Comparison of ENCODE assay signal across 8 cellular contexts in the genomic region with DNA sequence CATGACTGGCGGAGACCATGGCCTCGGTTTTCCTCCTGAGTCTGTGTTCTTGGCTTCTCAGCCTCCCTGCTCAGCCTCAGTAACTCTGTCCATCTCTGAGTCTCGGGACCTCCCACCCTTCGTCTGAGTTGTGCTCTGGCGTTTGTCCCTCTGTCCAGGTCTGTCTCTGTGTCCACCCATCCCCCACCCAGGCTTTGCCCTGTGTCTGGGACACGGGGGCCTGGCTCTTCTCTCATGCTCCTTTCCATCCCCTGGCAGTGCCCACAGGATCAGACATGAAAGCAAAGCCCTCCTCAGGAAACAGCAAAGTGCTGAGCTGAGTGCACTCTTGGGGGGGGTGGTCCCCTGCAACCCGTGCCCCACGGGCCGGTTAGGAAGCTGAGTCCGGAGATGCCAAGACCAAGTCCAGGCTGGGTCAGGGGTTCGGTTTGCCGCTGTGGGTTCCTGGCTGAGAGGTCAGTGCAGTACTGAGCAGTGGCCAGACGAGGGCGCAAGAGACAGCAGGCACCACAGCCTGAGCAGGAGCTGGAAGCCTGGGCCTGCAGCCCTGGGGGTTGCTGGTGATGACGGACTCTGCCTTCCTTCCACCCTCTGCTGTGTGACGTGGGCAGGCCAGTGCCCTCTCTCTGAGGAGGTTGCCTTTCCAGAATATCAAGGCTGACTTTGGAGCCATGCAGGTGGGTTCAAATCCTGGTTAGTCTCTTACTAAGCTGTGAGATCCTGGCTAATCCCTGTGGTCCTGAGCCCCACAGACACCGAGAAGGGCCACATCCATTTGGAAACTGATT. TPM values are rescaled to one million over a fixed set of nuclear protein-coding genes. Genes with fewer than 3 reads are reported as not detected.
DNase-seq lines count a peak whose midpoint lies in the region; ATAC-seq and TF ChIP-seq lines count a peak whose summit lies in the region.

No MANE protein-coding gene starts in this region.

- DNase-seq in BE2C, result peak; percentile 76
- peak; percentile 79 for DNase-seq in RPMI8226
- peak; percentile 78 for DNase-seq in fibroblast of the aortic adventitia (ENCODE audit: low read depth)
- DNase-seq in neural progenitor cell (ENCODE audit: low spot score), result peak; percentile 84
- peak; percentile 85 for DNase-seq in stomach

- no peaks in the 10 kb centered on the region for H4K20me1 ChIP-seq in neural progenitor cell (ENCODE audit: low read depth)

- no peaks in the 10 kb centered on the region for H3K36me3 Mint-ChIP-seq in activated T-helper 17 cell treated with anti-CD3 and anti-CD28 coated beads, Interleukin-2, amount 50 U/mL, for 72 hours (ENCODE audit: low read depth)
- no peaks in the 10 kb centered on the region for H3K36me3 Mint-ChIP-seq in neural progenitor cell

- TF ChIP-seq CTCF in BE2C (IDR thresholded peaks at IDR 0.05; ENCODE audit: low read depth, low read length), result peak; percentile 84
- TF ChIP-seq CTCF in fibroblast of the aortic adventitia (IDR thresholded peaks at IDR 0.05; ENCODE audit: insufficient read depth, low read length), result peak; percentile 98
- peak; percentile 94 for TF ChIP-seq CTCF in neural progenitor cell (IDR thresholded peaks at IDR 0.05)
- peak in 5 of 7 experiments; percentile 93 to 98 (median 97) for TF ChIP-seq CTCF in stomach (IDR thresholded peaks at IDR 0.05)

- no peaks in the 10 kb centered on the region for H3K79me2 ChIP-seq in neural progenitor cell (ENCODE audit: low read depth)

- 26 to 39% (median 30%) methylated on average over 12 to 17 of the region's 17 CpGs for WGBS in stomach, 5 donors

- H3K36me3 ChIP-seq in BE2C (no peaks in the 10 kb centered on the region), neural progenitor cell (no peaks in the 10 kb centered on the region), stomach (no peaks in the 10 kb centered on the region)

- H3K4me3 ChIP-seq in BE2C (ENCODE audit: low read depth, low read length), result no peak overlapping the region
- no peak overlapping the region for H3K4me3 ChIP-seq in fibroblast of the aortic adventitia (ENCODE audit: low read depth, low read length)
- no peak overlapping the region for H3K4me3 ChIP-seq in neural progenitor cell
- peak overlapping the region in 2 of 4 donors; percentile 31 to 33 for H3K4me3 ChIP-seq in stomach

- no peaks in the 10 kb centered on the region for H3F3A ChIP-seq in neural progenitor cell (ENCODE audit: low read depth)

- no peak for TF ChIP-seq POLR2A in stomach (IDR thresholded peaks at IDR 0.05)

- H3K27me3 ChIP-seq in BE2C (no peaks in the 10 kb centered on the region), neural progenitor cell (no peaks in the 10 kb centered on the region), stomach (no peaks in the 10 kb centered on the region)

- peak overlapping the region; percentile 5 for H3K4me3 Mint-ChIP-seq in activated T-helper 17 cell treated with anti-CD3 and anti-CD28 coated beads, Interleukin-2, amount 50 U/mL, for 72 hours
- no peak overlapping the region for H3K4me3 Mint-ChIP-seq in neural progenitor cell

- H3K4me2 ChIP-seq in neural progenitor cell, result no peak overlapping the region

- peak overlapping the region; percentile 56 for H3K27ac Mint-ChIP-seq in activated T-helper 17 cell treated with anti-CD3 and anti-CD28 coated beads, Interleukin-2, amount 50 U/mL, for 72 hours
- H3K27ac Mint-ChIP-seq in neural progenitor cell, result peak overlapping the region; percentile 57

- peaks cover 2% of the 10 kb centered on the region; the same call in 1 of the 2 replicates for H3K4me1 ChIP-seq in BE2C
- H3K4me1 ChIP-seq in neural progenitor cell, result no peaks in the 10 kb centered on the region
- H3K4me1 ChIP-seq in stomach, result peaks cover 21 to 55% (median 33%) of the 10 kb centered on the region in 4 donors

- H3K9me3 Mint-ChIP-seq in activated T-helper 17 cell treated with anti-CD3 and anti-CD28 coated beads, Interleukin-2, amount 50 U/mL, for 72 hours, result no peaks in the 10 kb centered on the region
- H3K9me3 Mint-ChIP-seq in neural progenitor cell, result no peaks in the 10 kb centered on the region

- peak overlapping the region; percentile 78 for H2AFZ ChIP-seq in neural progenitor cell (replicated peaks)

- intact Hi-C loops in stomach (cut with DNase I; ENCODE audit: low total_unique reads), result no loop called here

- H3K4me1 Mint-ChIP-seq in activated T-helper 17 cell treated with anti-CD3 and anti-CD28 coated beads, Interleukin-2, amount 50 U/mL, for 72 hours, result peaks cover 8% of the 10 kb centered on the region
- peaks cover 4% of the 10 kb centered on the region for H3K4me1 Mint-ChIP-seq in neural progenitor cell

- no peak for TF ChIP-seq EP300 in stomach (IDR thresholded peaks at IDR 0.05)

- no peak overlapping the region for H3K27ac ChIP-seq in neural progenitor cell
- H3K27ac ChIP-seq in stomach, result peak overlapping the region in 3 of 5 donors; percentile 29 to 79 (median 70)

- H3K9me3 ChIP-seq in BE2C (no peaks in the 10 kb centered on the region), neural progenitor cell (ENCODE audit: low read depth) (no peaks in the 10 kb centered on the region), stomach (no peaks in the 10 kb centered on the region)

- no peaks in the 10 kb centered on the region for H3K27me3 Mint-ChIP-seq in activated T-helper 17 cell treated with anti-CD3 and anti-CD28 coated beads, Interleukin-2, amount 50 U/mL, for 72 hours
- H3K27me3 Mint-ChIP-seq in neural progenitor cell (ENCODE audit: insufficient read depth, low read depth), result no peaks in the 10 kb centered on the region

- peak; percentile 51 for ATAC-seq in GM19023 (IDR thresholded peaks at IDR 0.05; ENCODE audit: unreplicated experiment)
- peak; percentile 31 for ATAC-seq in HG03521 (IDR thresholded peaks at IDR 0.05; ENCODE audit: unreplicated experiment)
- ATAC-seq in activated T-helper 17 cell treated with anti-CD3 and anti-CD28 coated beads, Interleukin-2, amount 50 U/mL, for 72 hours (replicated peaks), result peak; percentile 76

- no peak overlapping the region for H3K9ac ChIP-seq in neural progenitor cell

RNA-seq across cellular contexts. Expression of a gene that starts 2.5 kb away (rescaled TPM):
- 0.26 TPM for polyA plus RNA-seq in BE2C (2012; ENCODE audit: insufficient read depth, insufficient read length, low read depth)
- total RNA-seq in activated T-helper 17 cell treated with anti-CD3 and anti-CD28 coated beads, Interleukin-2, amount 50 U/mL, for 72 hours, result 1 to 10 TPM in 1 of 2 donors, not detected in 1; 1.6 TPM
- total RNA-seq in fibroblast of the aortic adventitia (ENCODE audit: low replicate concordance) (not detected in 2 replicates), neural progenitor cell (ENCODE audit: low replicate concordance) (not detected in 2 replicates), stomach (10 to 100 TPM in 1 of 5 donors, 1 to 10 TPM in 4; 2.4 to 13.4 (median 6.7) TPM)
- 1 to 10 TPM in 1 of 3 donors, under 1 TPM in 2; 0.75 to 2.4 (median 0.92) TPM for polyA plus RNA-seq in stomach

RNA-seq across cellular contexts. Expression of a gene that starts 20.9 kb away (rescaled TPM):
- polyA plus RNA-seq in BE2C (2012; ENCODE audit: insufficient read depth, insufficient read length, low read depth), result 11.6 TPM
- 1 to 10 TPM; 4.0 to 4.9 TPM for total RNA-seq in activated T-helper 17 cell treated with anti-CD3 and anti-CD28 coated beads, Interleukin-2, amount 50 U/mL, for 72 hours
- 8.3 and 17.7 TPM in 2 replicates for total RNA-seq in fibroblast of the aortic adventitia (ENCODE audit: low replicate concordance)
- total RNA-seq in neural progenitor cell (ENCODE audit: low replicate concordance), result 2.9 and 6.4 TPM in 2 replicates
- total RNA-seq in stomach, result 10 to 100 TPM in 1 of 5 donors, 1 to 10 TPM in 3, under 1 TPM in 1; 0.58 to 15.1 (median 6.2) TPM
- polyA plus RNA-seq in stomach, result 1 to 10 TPM; 2.1 to 6.4 (median 3.1) TPM

RNA-seq across cellular contexts. Expression of a gene that starts 50.5 kb away (rescaled TPM):
- polyA plus RNA-seq in BE2C (2012; ENCODE audit: insufficient read depth, insufficient read length, low read depth), result 1.1 TPM
- 100 to 1,000 TPM in 1 of 2 donors, 10 to 100 TPM in 1; 81.5 to 153 TPM for total RNA-seq in activated T-helper 17 cell treated with anti-CD3 and anti-CD28 coated beads, Interleukin-2, amount 50 U/mL, for 72 hours
- 2.0 and 2.3 TPM in 2 replicates for total RNA-seq in fibroblast of the aortic adventitia (ENCODE audit: low replicate concordance)
- 0.65 and 2.8 TPM in 2 replicates for total RNA-seq in neural progenitor cell (ENCODE audit: low replicate concordance)
- 1,000 to 10,000 TPM in 1 of 5 donors, 100 to 1,000 TPM in 2, 10 to 100 TPM in 2; 49.4 to 1,069 (median 212) TPM for total RNA-seq in stomach
- 10 to 100 TPM; 10.4 to 16.1 (median 15.4) TPM for polyA plus RNA-seq in stomach

Comparison
In these comparisons a context has a peak if more than half of its experiments do, and no peak if none do; other contexts are left out.
1. RNA of a gene that starts 50.5 kb away (total RNA-seq): 49.4 to 1,069 TPM in stomach and 81.5 to 153 TPM in activated T-helper 17 cell treated with anti-CD3 and anti-CD28 coated beads, Interleukin-2, amount 50 U/mL, for 72 hours; 2.0 to 2.3 TPM in fibroblast of the aortic adventitia and 0.65 to 2.8 TPM in neural progenitor cell; every median in the first group is over 10 times any median in the second.
2. Peak in every context shown above with its lines, with median percentiles within 50 percentile points of each other: DNase-seq, CTCF ChIP-seq and ATAC-seq.